In genomic region chr3:32969656-32970055, GRCh38 we compare ENCODE assay signal across 14 cellular contexts. TPM values are rescaled to one million over a fixed set of nuclear protein-coding genes. Genes with fewer than 3 reads are reported as not detected.
DNase-seq lines count a peak whose midpoint lies in the region; FAIRE-seq and TF ChIP-seq lines count a peak whose summit lies in the region.
"Had no signal": no experiment of that assay in that cellular context is flagged by ENCODE, and none has a peak within 500 bp of the region (broad histone marks: within the 10 kb centered on the region; RNA-seq: fewer than 3 reads in every experiment).

No MANE protein-coding gene starts in this region.

- H3K36me3 ChIP-seq in mammary epithelial cell (ENCODE audit: insufficient read depth, low read length) (no peaks in the 10 kb centered on the region), colonic mucosa (no peaks in the 10 kb centered on the region), left ventricle myocardium inferior (no peaks in the 10 kb centered on the region)
- H3K36me3 ChIP-seq: cardiac muscle cell, gastrocnemius medialis had no signal

- H3K27ac Mint-ChIP-seq in MCF 10A (ENCODE audit: low read depth, unreplicated experiment) = no peak overlapping the region
- H3K27ac Mint-ChIP-seq: activated naive CD4-positive, alpha-beta T cell treated with anti-CD3 and anti-CD28 coated beads, Interleukin-2, amount 10 ng/mL, durations not matched to agents 7 days and 5 days; endodermal cell; stimulated activated naive CD8-positive, alpha-beta T cell treated with anti-CD3 and anti-CD28 coated beads, Interleukin-15, Interleukin-2, amounts not matched to agents 100 ng/mL and 50 ng/mL, for 24 hours had no signal

- no peak for TF ChIP-seq POLR2A in H54 (IDR thresholded peaks at IDR 0.05; ENCODE audit: low read depth, low read length)

- POLR2A ChIA-PET in MCF 10A (lab: Yijun Ruan, JAX) = no interaction called here

- FAIRE-seq in H54 (lab: Jason Lieb, UNC) = no peak

- no peak overlapping the region for H3K27ac ChIP-seq in mammary epithelial cell (ENCODE audit: insufficient read depth, low read depth, low read length)
- no peak overlapping the region for H3K27ac ChIP-seq in colonic mucosa
- H3K27ac ChIP-seq in left ventricle myocardium inferior (replicated peaks) = no peak overlapping the region
- H3K27ac ChIP-seq: cardiac muscle cell, gastrocnemius medialis had no signal

- no peak overlapping the region for H3K4me3 Mint-ChIP-seq in MCF 10A (ENCODE audit: unreplicated experiment)
- H3K4me3 Mint-ChIP-seq: activated naive CD4-positive, alpha-beta T cell treated with anti-CD3 and anti-CD28 coated beads, Interleukin-2, amount 10 ng/mL, durations not matched to agents 7 days and 5 days; endodermal cell; stimulated activated naive CD8-positive, alpha-beta T cell treated with anti-CD3 and anti-CD28 coated beads, Interleukin-15, Interleukin-2, amounts not matched to agents 100 ng/mL and 50 ng/mL, for 24 hours had no signal

- H3K4me3 ChIP-seq in mammary epithelial cell (replicated peaks in 1 of 3; ENCODE audit: insufficient read depth in 1 of 3, low read depth in 2 of 3, low read length in 3 of 3) (no peak overlapping the region), colonic mucosa (no peak overlapping the region), left ventricle myocardium inferior (no peak overlapping the region)
- H3K4me3 ChIP-seq: cardiac muscle cell, gastrocnemius medialis had no signal

- H3K36me3 Mint-ChIP-seq in MCF 10A (ENCODE audit: insufficient read depth, unreplicated experiment) = no peaks in the 10 kb centered on the region

- in situ Hi-C loops in mammary epithelial cell (cut with MboI; ENCODE audit: low sequenced_read_pairs in 2 of 2) = no loop called here

- H3K9ac ChIP-seq in mammary epithelial cell (ENCODE audit: insufficient read depth, low read length) (no peak overlapping the region), colonic mucosa (ENCODE audit: low read depth in 2 of 2, low read length in 2 of 2) (no peak overlapping the region)

- TF ChIP-seq CTCF in MCF 10A (IDR thresholded peaks at IDR 0.05; ENCODE audit: unreplicated experiment) (no peak), mammary epithelial cell (conservative IDR thresholded peaks at IDR 0.05 in 1 of 2, IDR thresholded peaks at IDR 0.05 in 1 of 2; ENCODE audit: extremely low read depth in 1 of 2, insufficient read depth in 1 of 2, low read depth in 1 of 2, low read length in 2 of 2) (no peak), colonic mucosa (IDR thresholded peaks at IDR 0.05) (no peak), left ventricle myocardium inferior (IDR thresholded peaks at IDR 0.05; ENCODE audit: borderline replicate concordance) (no peak)

- peaks cover 17% of the 10 kb centered on the region for H3K9me3 Mint-ChIP-seq in MCF 10A (ENCODE audit: unreplicated experiment)

- H3K27me3 Mint-ChIP-seq in MCF 10A (ENCODE audit: insufficient read depth, unreplicated experiment) = no peaks in the 10 kb centered on the region
- H3K27me3 Mint-ChIP-seq: activated naive CD4-positive, alpha-beta T cell treated with anti-CD3 and anti-CD28 coated beads, Interleukin-2, amount 10 ng/mL, durations not matched to agents 7 days and 5 days; stimulated activated naive CD8-positive, alpha-beta T cell treated with anti-CD3 and anti-CD28 coated beads, Interleukin-15, Interleukin-2, amounts not matched to agents 100 ng/mL and 50 ng/mL, for 24 hours had no signal

- H3K4me1 Mint-ChIP-seq in MCF 10A (ENCODE audit: insufficient read depth, unreplicated experiment) = no peaks in the 10 kb centered on the region

- H3K9me3 ChIP-seq in mammary epithelial cell (replicated peaks; ENCODE audit: insufficient read depth, low read length) (peaks cover 5% of the 10 kb centered on the region), colonic mucosa (no peaks in the 10 kb centered on the region), left ventricle myocardium inferior (replicated peaks) (peaks cover 8% of the 10 kb centered on the region)
- H3K9me3 ChIP-seq: gastrocnemius medialis had no signal

- no peaks in the 10 kb centered on the region for H3K27me3 ChIP-seq in mammary epithelial cell (ENCODE audit: insufficient read depth, low read length)
- H3K27me3 ChIP-seq in colonic mucosa = no peaks in the 10 kb centered on the region
- H3K27me3 ChIP-seq in left ventricle myocardium inferior (ENCODE audit: low read depth) = no peaks in the 10 kb centered on the region
- H3K27me3 ChIP-seq: cardiac muscle cell, gastrocnemius medialis had no signal

- H3K4me2 ChIP-seq in mammary epithelial cell (ENCODE audit: insufficient read depth, low read depth, low read length) = no peak overlapping the region

- CTCF ChIA-PET in MCF 10A (lab: Yijun Ruan, JAX) = no interaction called here
- CTCF ChIA-PET in mammary epithelial cell (lab: Charles Lee; ENCODE audit: low non-redundant PET) = no interaction called here

- DNase-seq in MCF 10A (ENCODE audit: unreplicated experiment) (peak; percentile 35), mammary epithelial cell (no peak), NCI-H510A (lab: John Stamatoyannopoulos, UW) (peak; percentile 53), colonic mucosa (peak; percentile 31), left ventricle myocardium inferior (no peak), H54 (ENCODE audit: insufficient read length, low spot score) (no peak), midbrain (lab: John Stamatoyannopoulos, UW) (no peak)
- DNase-seq in activated CD4-positive, CD25-positive, alpha-beta regulatory T cell treated with anti-CD3 and anti-CD28 coated beads, Interleukin-2, amount 50 U/mL, for 72 hours = no peak
- DNase-seq: activated naive CD4-positive, alpha-beta T cell treated with anti-CD3 and anti-CD28 coated beads, Interleukin-2, amount 10 ng/mL, durations not matched to agents 7 days and 5 days; endodermal cell; gastrocnemius medialis; NCI-H187 treated with DMSO at 0.1 percent for 48 hours had no signal

- peaks cover 6% of the 10 kb centered on the region for H3K4me1 ChIP-seq in mammary epithelial cell (ENCODE audit: insufficient read depth, low read length)
- no peaks in the 10 kb centered on the region for H3K4me1 ChIP-seq in colonic mucosa
- H3K4me1 ChIP-seq in left ventricle myocardium inferior = no peaks in the 10 kb centered on the region
- H3K4me1 ChIP-seq: gastrocnemius medialis had no signal

- H4K20me1 ChIP-seq in mammary epithelial cell (ENCODE audit: insufficient read depth, low read length) = no peaks in the 10 kb centered on the region

- 86% methylated on average over 4 of the region's 4 CpGs for WGBS in mammary epithelial cell (ENCODE audit: low coverage, missing lambda C conversion rate)

- BruUV-seq in MCF 10A (replicated peaks; lab: Mats Ljungman, UMichigan) (no TSS peak), mammary epithelial cell (replicated peaks; lab: Mats Ljungman, UMichigan) (no TSS peak)

- H3K79me2 ChIP-seq in mammary epithelial cell (ENCODE audit: insufficient read depth, low read length) = no peaks in the 10 kb centered on the region

- intact Hi-C loops in MCF 10A (cut with micrococcal nuclease) (no loop called here), mammary epithelial cell (cut with micrococcal nuclease) (no loop called here), colonic mucosa (cut with DNase I) (no loop called here), left ventricle myocardium inferior (cut with micrococcal nuclease) (no loop called here)

- dilution Hi-C loops in mammary epithelial cell (cut with HindIII; ENCODE audit: low sequenced_read_pairs) = loop anchor here (5.0 kb wide), 1 partner anchor 98 kb away; no protein-coding TSS in a partner anchor

- H2AFZ ChIP-seq in mammary epithelial cell (ENCODE audit: low read depth, low read length) = no peak overlapping the region

RNA-seq across cellular contexts. Expression of gene CCR4, which starts 18.2 kb away (rescaled TPM):
- not detected in 2 replicates for total RNA-seq in MCF 10A (2022)
- total RNA-seq in mammary epithelial cell = not detected
- polyA plus RNA-seq in mammary epithelial cell = not detected
- polyA minus RNA-seq in mammary epithelial cell = not detected
- total RNA-seq in colonic mucosa = under 1 TPM; 0.49 to 0.69 TPM
- total RNA-seq in left ventricle myocardium inferior = not detected
- total RNA-seq: cardiac muscle cell had no signal
- polyA plus RNA-seq: cardiac muscle cell had no signal

Comparison
In these comparisons a context has a peak if more than half of its experiments do, and no peak if none do; other contexts are left out.
1. DNase-seq: peak in MCF 10A (single experiment), NCI-H510A (single experiment) and colonic mucosa (single experiment); none in mammary epithelial cell (single experiment), activated CD4-positive, CD25-positive, alpha-beta regulatory T cell treated with anti-CD3 and anti-CD28 coated beads, Interleukin-2, amount 50 U/mL, for 72 hours (single experiment), left ventricle myocardium inferior (single experiment), H54 (single experiment) and midbrain (single experiment).